8 cellular contexts compared by ENCODE assay signal in the genomic region with DNA sequence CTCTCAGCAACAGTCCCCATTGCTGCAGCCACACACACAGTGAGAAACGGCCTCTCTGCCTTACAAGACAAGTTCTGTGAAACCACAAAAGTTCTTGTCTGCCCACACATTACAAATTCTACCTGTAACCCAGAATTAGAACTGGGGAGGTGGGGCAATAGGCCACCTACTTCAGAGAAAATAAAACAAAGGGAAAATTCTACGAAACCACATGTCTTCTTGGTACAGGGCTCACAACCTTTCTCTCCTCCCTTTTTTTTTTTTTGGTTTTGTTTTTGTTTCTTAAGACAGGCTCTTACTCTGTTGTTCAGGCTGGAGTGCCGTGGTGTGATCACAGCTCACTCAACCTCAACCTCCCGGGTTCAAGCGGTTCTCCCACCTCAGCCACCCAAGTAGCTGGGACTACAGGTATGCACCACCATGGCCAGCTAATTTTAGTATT. TPM values are rescaled to one million over a fixed set of nuclear protein-coding genes. Genes with fewer than 3 reads are reported as not detected.
DNase-seq lines count a peak whose midpoint lies in the region; ATAC-seq and TF ChIP-seq lines count a peak whose summit lies in the region.

No MANE protein-coding gene starts in this region.

- peaks cover 0 to 6% (median 0%) of the 10 kb centered on the region in 5 donors for H3K27me3 Mint-ChIP-seq in naive thymus-derived CD4-positive, alpha-beta T cell
- H3K27me3 Mint-ChIP-seq in endothelial cell (ENCODE audit: unreplicated experiment): peaks cover 3% of the 10 kb centered on the region

- H3K4me1 Mint-ChIP-seq in naive thymus-derived CD4-positive, alpha-beta T cell: peaks cover 31 to 69% (median 59%) of the 10 kb centered on the region in 7 donors
- H3K4me1 Mint-ChIP-seq in endothelial cell (ENCODE audit: unreplicated experiment): no peaks in the 10 kb centered on the region

- DNase-seq in T-helper 9 cell (peak; percentile 15), NCI-H1694 treated with DMSO at 0.1 percent for 48 hours (lab: John Stamatoyannopoulos, UW) (no peak), ureter (ENCODE audit: low spot score) (no peak), endothelial cell (ENCODE audit: low spot score) (no peak), HPDE6-E6E7 (ENCODE audit: extremely low spot score) (no peak)
- DNase-seq in naive thymus-derived CD4-positive, alpha-beta T cell: peak in 8 of 9 donors; percentile 42 to 81 (median 66)

- intact Hi-C loops in naive thymus-derived CD4-positive, alpha-beta T cell (cut with micrococcal nuclease): loop anchor here (1.0 to 10.0 kb wide), 13 partner anchors 9 to 1532 kb away; a partner anchor contains a TSS

- no peaks in the 10 kb centered on the region for H3K36me3 ChIP-seq in naive thymus-derived CD4-positive, alpha-beta T cell (ENCODE audit: control insufficient read depth in 2 of 3, insufficient read depth in 3 of 3, low read length in 3 of 3)

- peak; percentile 97 for ATAC-seq in GM18517 (IDR thresholded peaks at IDR 0.05; ENCODE audit: unreplicated experiment)
- ATAC-seq in HG02642 (IDR thresholded peaks at IDR 0.05; ENCODE audit: poor library complexity, unreplicated experiment): peak; percentile 89
- peak; percentile 87 for ATAC-seq in naive thymus-derived CD4-positive, alpha-beta T cell

- peak overlapping the region; percentile 67 for H3K27ac ChIP-seq in naive thymus-derived CD4-positive, alpha-beta T cell (ENCODE audit: low read depth, low read length)

- H3K9me3 Mint-ChIP-seq in naive thymus-derived CD4-positive, alpha-beta T cell: peaks cover 0 to 5% (median 0%) of the 10 kb centered on the region in 11 donors
- H3K9me3 Mint-ChIP-seq in endothelial cell (ENCODE audit: unreplicated experiment): no peaks in the 10 kb centered on the region

- peak overlapping the region; percentile 71 to 89 (median 83) for H3K4me3 Mint-ChIP-seq in naive thymus-derived CD4-positive, alpha-beta T cell
- H3K4me3 Mint-ChIP-seq in endothelial cell (ENCODE audit: unreplicated experiment): no peak overlapping the region

- POLR2A ChIA-PET in naive thymus-derived CD4-positive, alpha-beta T cell (lab: Charles Lee): no interaction called here

- H3K36me3 Mint-ChIP-seq in naive thymus-derived CD4-positive, alpha-beta T cell: peaks cover 0 to 35% (median 0%) of the 10 kb centered on the region in 5 donors
- H3K36me3 Mint-ChIP-seq in endothelial cell (ENCODE audit: low read depth, unreplicated experiment): no peaks in the 10 kb centered on the region

- H3K4me3 ChIP-seq in naive thymus-derived CD4-positive, alpha-beta T cell (ENCODE audit: low read length): peak overlapping the region; percentile 44

- no peak for TF ChIP-seq CTCF in endothelial cell (IDR thresholded peaks at IDR 0.05; ENCODE audit: unreplicated experiment)

- CTCF ChIA-PET in naive thymus-derived CD4-positive, alpha-beta T cell (lab: Charles Lee): no interaction called here

- H3K27ac Mint-ChIP-seq in naive thymus-derived CD4-positive, alpha-beta T cell: peak overlapping the region; percentile 83 to 95 (median 92)
- H3K27ac Mint-ChIP-seq in endothelial cell (ENCODE audit: unreplicated experiment): no peak overlapping the region

- peaks cover 30 to 46% of the 10 kb centered on the region in 2 donors for H3K4me1 ChIP-seq in naive thymus-derived CD4-positive, alpha-beta T cell (ENCODE audit: control insufficient read depth in 2 of 2, insufficient read depth in 2 of 2, low read length in 2 of 2)

- H3K27me3 ChIP-seq in naive thymus-derived CD4-positive, alpha-beta T cell (ENCODE audit: control insufficient read depth in 2 of 2, insufficient read depth in 2 of 2, low read length in 2 of 2): no peaks in the 10 kb centered on the region

- no peaks in the 10 kb centered on the region for H3K9me3 ChIP-seq in naive thymus-derived CD4-positive, alpha-beta T cell (ENCODE audit: control insufficient read depth in 2 of 3, low read length in 3 of 3)

RNA-seq across cellular contexts. Expression of a gene that starts 30.2 kb away (rescaled TPM):
- total RNA-seq in naive thymus-derived CD4-positive, alpha-beta T cell: 1 to 10 TPM in 1 of 5 experiments, under 1 TPM in 4; 0.29 to 1.1 (median 0.97) TPM
- polyA plus RNA-seq in naive thymus-derived CD4-positive, alpha-beta T cell: under 1 TPM; 0.54 to 0.60 TPM
- total RNA-seq in ureter (20.8 TPM), endothelial cell (ENCODE audit: unreplicated experiment) (1.2 TPM)

Comparison
In these comparisons a context has a peak if more than half of its experiments do, and no peak if none do; other contexts are left out.
1. DNase-seq: peak in T-helper 9 cell (single experiment) and naive thymus-derived CD4-positive, alpha-beta T cell (8 of 9); none in NCI-H1694 treated with DMSO at 0.1 percent for 48 hours (single experiment), ureter (single experiment), endothelial cell (single experiment) and HPDE6-E6E7 (single experiment).
2. Peak in every context shown above with its lines, with median percentiles within 50 percentile points of each other: ATAC-seq.